In genomic region chr4:10104991-10105276, GRCh38 we compare ENCODE assay signal across 10 cellular contexts. TPM values are rescaled to one million over a fixed set of nuclear protein-coding genes. Genes with fewer than 3 reads are reported as not detected.
DNase-seq lines count a peak whose midpoint lies in the region; ATAC-seq, FAIRE-seq and TF ChIP-seq lines count a peak whose summit lies in the region.
"Had no signal": no experiment of that assay in that cellular context is flagged by ENCODE, and none has a peak within 500 bp of the region (broad histone marks: within the 10 kb centered on the region; RNA-seq: fewer than 3 reads in every experiment).

No MANE protein-coding gene starts in this region.

- H2BK120ac ChIP-seq in H1 (replicated peaks; ENCODE audit: low read depth, low read length): no peak overlapping the region

- POLR2A ChIA-PET in H1 (lab: Charles Lee; ENCODE audit: partially characterized antibody): interaction anchor here (0.6 to 13.7 kb wide), 4 partner anchors 9 to 36 kb away, joined by 3 to 197 read pairs (median 120); partner anchors contain the start of gene WDR1

- H3K23me2 ChIP-seq in H1 (ENCODE audit: low read depth, low read length): no peaks in the 10 kb centered on the region; the same call in 1 of the 2 replicates

- H4K8ac ChIP-seq in H1 (ENCODE audit: extremely low read depth, insufficient read depth, low read length): no peak overlapping the region; the same call in 1 of the 2 replicates

- H3K4me1 ChIP-seq in BLaER1 (peaks cover 96% of the 10 kb centered on the region), Loucy (ENCODE audit: insufficient read depth, low read length, poor library complexity, severe bottlenecking) (peaks cover 74% of the 10 kb centered on the region), H1 (replicated peaks in 1 of 4; ENCODE audit: control insufficient read depth in 3 of 4, insufficient read depth in 4 of 4, low read length in 3 of 4) (peaks cover 0 to 42% (median 14%) of the 10 kb centered on the region in 4 experiments; a peak in 6 of 7 replicates), ovary (ENCODE audit: insufficient read depth) (peaks cover 38% of the 10 kb centered on the region)

- CTCF ChIA-PET in H1 (lab: Charles Lee; ENCODE audit: partially characterized antibody): interaction anchor here (0.5 to 3.7 kb wide), 5 partner anchors 11 to 86 kb away, joined by 3 to 29 read pairs (median 4); no protein-coding TSS in a partner anchor

- H3K18ac ChIP-seq in H1 (ENCODE audit: extremely low read depth, low read length): peak overlapping the region; percentile 11; the same call in 1 of the 2 replicates

- H3K4ac ChIP-seq in H1 (replicated peaks; ENCODE audit: insufficient read length, low read depth, low read length): no peak overlapping the region

- H3K9me3 ChIP-seq in BLaER1: no peaks in the 10 kb centered on the region
- no peaks in the 10 kb centered on the region for H3K9me3 ChIP-seq in Loucy (ENCODE audit: insufficient read depth, low read depth, low read length)
- no peaks in the 10 kb centered on the region for H3K9me3 ChIP-seq in H1 (ENCODE audit: insufficient read depth in 2 of 2, low read depth in 1 of 2, low read length in 1 of 2)
- no peaks in the 10 kb centered on the region for H3K9me3 ChIP-seq in ovary

- no peak for TF ChIP-seq RAD21 in H1 (IDR thresholded peaks at IDR 0.05 in 1 of 2, conservative IDR thresholded peaks at IDR 0.05 in 1 of 2; ENCODE audit: low read depth in 2 of 2, low read length in 2 of 2)

- no peak overlapping the region for H4K91ac ChIP-seq in H1 (replicated peaks; ENCODE audit: insufficient read length, low read length)

- H3K9ac ChIP-seq in BLaER1: peak overlapping the region; percentile 24; the same call in 1 of the 2 replicates
- H3K9ac ChIP-seq in Loucy (ENCODE audit: low read depth, low read length, poor library complexity, severe bottlenecking): peak overlapping the region; percentile 43
- no peak overlapping the region for H3K9ac ChIP-seq in H1 (replicated peaks in 1 of 4; ENCODE audit: extremely low read depth in 1 of 4, low read depth in 3 of 4, low read length in 3 of 4)

- peak overlapping the region; percentile 62 for H3K27ac ChIP-seq in BLaER1
- H3K27ac ChIP-seq in H1 (ENCODE audit: low read depth, low read length): no peak overlapping the region
- peak overlapping the region; percentile 71 to 73 for H3K27ac ChIP-seq in ovary

- intact Hi-C loops in ovary (cut with DNase I): no loop called here

- peaks cover 87% of the 10 kb centered on the region for H3K36me3 ChIP-seq in BLaER1
- H3K36me3 ChIP-seq in Loucy (ENCODE audit: insufficient read depth, low read length): peaks cover 64% of the 10 kb centered on the region
- H3K36me3 ChIP-seq in H1 (ENCODE audit: control insufficient read depth in 2 of 4, insufficient read depth in 4 of 4, low read length in 3 of 4): peaks cover 8 to 53% (median 19%) of the 10 kb centered on the region in 4 experiments; a peak in 7 of 8 replicates
- H3K36me3 ChIP-seq in ovary: no peaks in the 10 kb centered on the region

- no peak overlapping the region for H3K4me3 ChIP-seq in BLaER1
- peak overlapping the region; percentile 92 for H3K4me3 ChIP-seq in Loucy (ENCODE audit: low read length, poor library complexity, severe bottlenecking)
- no peak overlapping the region for H3K4me3 ChIP-seq in H1 (ENCODE audit: extremely low read depth in 1 of 4, insufficient read depth in 2 of 4, low read depth in 3 of 4, low read length in 4 of 4)
- peak overlapping the region; percentile 7 for H3K4me3 ChIP-seq in ovary

- TF ChIP-seq POLR2A in H1 (IDR thresholded peaks at IDR 0.05; ENCODE audit: control extremely low read depth in 1 of 2, low read depth in 2 of 2, low read length in 2 of 2): no peak
- no peak for TF ChIP-seq POLR2A in ovary (IDR thresholded peaks at IDR 0.05)

- H3K4me2 ChIP-seq in BLaER1 (peak overlapping the region; percentile 45), Loucy (ENCODE audit: low read depth, low read length, poor library complexity, severe bottlenecking) (peak overlapping the region; percentile 99), H1 (ENCODE audit: insufficient read depth in 1 of 2, low read depth in 2 of 2, low read length in 2 of 2) (peak overlapping the region in 1 of 2 experiments; percentile 35; a peak in 1 of 4 replicates)

- no peak overlapping the region for H3K14ac ChIP-seq in H1 (ENCODE audit: insufficient read length)

- H2BK20ac ChIP-seq in H1 (ENCODE audit: low read length): no peak overlapping the region

- H4K20me1 ChIP-seq in BLaER1 (peaks cover 99% of the 10 kb centered on the region), Loucy (ENCODE audit: insufficient read depth, low read length, poor library complexity, severe bottlenecking) (peaks cover 99% of the 10 kb centered on the region), H1 (replicated peaks in 1 of 2; ENCODE audit: control insufficient read depth in 1 of 2, insufficient read depth in 2 of 2, low read length in 2 of 2) (peaks cover 58 to 64% of the 10 kb centered on the region in 2 experiments)

- H3K79me1 ChIP-seq in H1 (ENCODE audit: low read depth, low read length): peaks cover 50% of the 10 kb centered on the region

- no peak overlapping the region for H2BK15ac ChIP-seq in H1 (ENCODE audit: low read length)

- H2AFZ ChIP-seq in Loucy (ENCODE audit: low read length) (no peak overlapping the region), H1 (ENCODE audit: low read length) (no peak overlapping the region)

- TF ChIP-seq CTCF in Loucy (conservative IDR thresholded peaks at IDR 0.05; ENCODE audit: low read length) (no peak), H1 (IDR thresholded peaks at IDR 0.05; ENCODE audit: control extremely low read depth in 1 of 3, insufficient read depth in 1 of 3, low read depth in 1 of 3, low read length in 3 of 3) (no peak), ovary (IDR thresholded peaks at IDR 0.05) (no peak)

- TF ChIP-seq EP300 in H1 (IDR thresholded peaks at IDR 0.05; ENCODE audit: borderline replicate concordance in 1 of 2, low read depth in 2 of 2, low read length in 2 of 2) (no peak), ovary (IDR thresholded peaks at IDR 0.05) (no peak)

- H4K5ac ChIP-seq in H1 (ENCODE audit: insufficient read length, low read depth, low read length): no peak overlapping the region

- no peak overlapping the region for H3K56ac ChIP-seq in H1 (replicated peaks; ENCODE audit: insufficient read length, low read depth, low read length)

- WGBS in H1 (ENCODE audit: extremely low coverage in 1 of 2, insufficient coverage in 1 of 2, insufficient read length in 1 of 2, insufficient replicate concordance in 2 of 2, low coverage in 1 of 2, low lambda C conversion rate in 2 of 2, missing lambda C conversion rate in 1 of 2), 2 experiments: 88% methylated on average over 6 of the region's 6 CpGs; no CpG with 5 or more reads in 1 of the 2 experiments
- WGBS in ovary, 3 donors: 70 to 71% (median 71%) methylated on average over 6 of the region's 6 CpGs

- no peak for FAIRE-seq in H1 (lab: Jason Lieb, UNC)
- FAIRE-seq: H54 had no signal

- H2BK12ac ChIP-seq in H1 (ENCODE audit: low read depth, low read length): no peak overlapping the region

- H3K79me2 ChIP-seq in Loucy (ENCODE audit: insufficient read depth, low read length): peaks cover 100% of the 10 kb centered on the region
- peaks cover 35 to 99% of the 10 kb centered on the region in 2 experiments for H3K79me2 ChIP-seq in H1 (ENCODE audit: control insufficient read depth in 1 of 2, insufficient read depth in 2 of 2, low read length in 2 of 2)

- no peak for ATAC-seq in HG02623 (IDR thresholded peaks at IDR 0.05; ENCODE audit: unreplicated experiment)

- no peaks in the 10 kb centered on the region for H3F3A ChIP-seq in Loucy (ENCODE audit: low read depth)

- H2AK5ac ChIP-seq in H1 (ENCODE audit: low read depth, low read length): no peak overlapping the region

- H3K9me2 ChIP-seq in Loucy (replicated peaks; ENCODE audit: low read depth, low read length): no peaks in the 10 kb centered on the region

- no peaks in the 10 kb centered on the region for H3K27me3 ChIP-seq in BLaER1
- no peaks in the 10 kb centered on the region for H3K27me3 ChIP-seq in Loucy (ENCODE audit: insufficient read depth, low read length, poor library complexity, severe bottlenecking)
- no peaks in the 10 kb centered on the region for H3K27me3 ChIP-seq in H1 (replicated peaks in 1 of 4; ENCODE audit: control insufficient read depth in 3 of 4, extremely low read depth in 1 of 4, insufficient read depth in 3 of 4, low read length in 3 of 4)
- no peaks in the 10 kb centered on the region for H3K27me3 ChIP-seq in ovary

- H2BK5ac ChIP-seq in H1 (ENCODE audit: low read depth, low read length): peak overlapping the region; percentile 53; the same call in 1 of the 2 replicates

- no peak overlapping the region for H3K23ac ChIP-seq in H1 (ENCODE audit: insufficient read length)

- DNase-seq in H1 (ENCODE audit: low read depth in 1 of 2, low spot score in 2 of 2) (no peak), ovary (no peak), H4 (ENCODE audit: low spot score) (no peak), HT-29 (ENCODE audit: low spot score) (no peak), DMS79 (lab: John Stamatoyannopoulos, UW) (no peak)
- DNase-seq: NCI-H2227 treated with DMSO at 0.1 percent for 48 hours had no signal

TF ChIP-seq in H1, 55 proteins besides CTCF, POLR2A, EP300 and RAD21 (continues in another document):
- TF ChIP-seq SIRT6 (IDR thresholded peaks at IDR 0.05; ENCODE audit: low read length) (no peak), TCF12 (IDR thresholded peaks at IDR 0.05; ENCODE audit: low read depth, low read length) (no peak), SRF (IDR thresholded peaks at IDR 0.05; ENCODE audit: low read depth, low read length) (no peak), RBBP5 (IDR thresholded peaks at IDR 0.05; ENCODE audit: borderline replicate concordance, low read depth, low read length) (no peak)
- TF ChIP-seq, protein P1, sequence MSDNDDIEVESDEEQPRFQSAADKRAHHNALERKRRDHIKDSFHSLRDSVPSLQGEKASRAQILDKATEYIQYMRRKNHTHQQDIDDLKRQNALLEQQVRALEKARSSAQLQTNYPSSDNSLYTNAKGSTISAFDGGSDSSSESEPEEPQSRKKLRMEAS (IDR thresholded peaks at IDR 0.05): no peak

RNA-seq across cellular contexts. Expression of gene WDR1, which starts 11.7 kb away (rescaled TPM):
- total RNA-seq in H1 (2021; fragmentation: NEBNext Ultra II Directional; extraction: Animal tissue kit (Norgen Biotek cat#: 25700)): 315 and 339 TPM in 2 replicates
- 377 and 432 TPM in 2 replicates for polyA plus RNA-seq in H1 (2011; rRNA removed)
- 375 TPM for polyA plus RNA-seq in H1 (2011; cell fraction: cytosol; rRNA removed)
- 381 TPM for polyA plus RNA-seq in H1 (2011; cell fraction: nucleus; rRNA removed)
- 213 to 348 TPM (median 304 TPM) in 4 replicates for polyA plus RNA-seq in H1 (2012, experiment 1 of 2)
- polyA plus RNA-seq in H1 (2012, experiment 2 of 2): 195 TPM
- polyA plus RNA-seq in H1 (2013, experiment 1 of 2): 135 TPM
- 138 TPM for polyA plus RNA-seq in H1 (2013, experiment 2 of 2)
- polyA minus RNA-seq in H1 (2011; rRNA and poly(A)+ RNA removed): 264 and 269 TPM in 2 replicates
- polyA minus RNA-seq in H1 (2011; cell fraction: cytosol; rRNA and poly(A)+ RNA removed): 174 TPM
- 135 TPM for polyA minus RNA-seq in H1 (2011; cell fraction: nucleus; rRNA and poly(A)+ RNA removed)
- 100 to 1,000 TPM in 5 of 7 donors, 10 to 100 TPM in 2; 67.2 to 352 (median 260) TPM for total RNA-seq in ovary
- 100 to 1,000 TPM; 140 to 351 TPM for polyA plus RNA-seq in ovary
- 189 and 209 TPM in 2 replicates for total RNA-seq in H4 (2014; rRNA removed; shearing (Covaris generic))
- 306 and 310 TPM in 2 replicates for total RNA-seq in HT-29 (2014; rRNA removed; shearing (Covaris generic))

Comparison
In these comparisons a context has a peak if more than half of its experiments do, and no peak if none do; other contexts are left out.
1. H3K4me3 ChIP-seq: peak in Loucy (single experiment) and ovary (single experiment); none in BLaER1 (single experiment) and H1 (0 of 4).
2. H3K9ac ChIP-seq: peak in BLaER1 (single experiment) and Loucy (single experiment); none in H1 (0 of 4).